ENCODE assay signal across 19 cellular contexts in genomic region chr9:14351206-14351605, GRCh38. TPM values are rescaled to one million over a fixed set of nuclear protein-coding genes. Genes with fewer than 3 reads are reported as not detected.
DNase-seq lines count a peak whose midpoint lies in the region; ATAC-seq and TF ChIP-seq lines count a peak whose summit lies in the region.
"Had no signal": no experiment of that assay in that cellular context is flagged by ENCODE, and none has a peak within 500 bp of the region (broad histone marks: within the 10 kb centered on the region; RNA-seq: fewer than 3 reads in every experiment).

No MANE protein-coding gene starts in this region.

- H3K4me1 Mint-ChIP-seq in glutamatergic neuron (ENCODE audit: low read depth, unreplicated experiment) = peaks cover 35% of the 10 kb centered on the region
- H3K4me1 Mint-ChIP-seq in nephron progenitor cell = peaks cover 62% of the 10 kb centered on the region

- no peaks in the 10 kb centered on the region for H3K36me3 ChIP-seq in vagina
- H3K36me3 ChIP-seq: HAP-1 had no signal

- H3K27me3 ChIP-seq in vagina = peaks cover 5% of the 10 kb centered on the region

- DNase-seq in NCI-H1092 (lab: John Stamatoyannopoulos, UW) (peak; percentile 43), NCI-H1092 treated with DMSO at 0.1 percent for 48 hours (lab: John Stamatoyannopoulos, UW) (no peak), glutamatergic neuron (no peak), nephron progenitor cell (no peak), vagina (ENCODE audit: extremely low spot score in 2 of 2) (no peak), ecto neural progenitor cell (ENCODE audit: low spot score) (no peak), DMS 273 (lab: John Stamatoyannopoulos, UW; ENCODE audit: unreplicated experiment) (no peak)
- DNase-seq: 8988T; activated CD8-positive, alpha-beta memory T cell treated with anti-CD3 and anti-CD28 coated beads for 24 hours; activated naive CD4-positive, alpha-beta T cell treated with Interleukin-2 at 50 U/mL for 16 hours; central memory CD4-positive, alpha-beta T cell; erythroblast; Kasumi-1; NCI-H2029 treated with DMSO at 0.1 percent for 48 hours; SHP77 treated with DMSO at 0.1 percent for 48 hours; stimulated activated CD4-positive, alpha-beta T cell treated with anti-CD3 and anti-CD28 coated beads, Interleukin-2, amount 100 ng/mL, for 24 hours had no signal

- H3K27ac ChIP-seq in vagina = peak overlapping the region; percentile 59
- H3K27ac ChIP-seq: HL-60 had no signal

- no peak for TF ChIP-seq CTCF in glutamatergic neuron (IDR thresholded peaks at IDR 0.05; ENCODE audit: partially characterized antibody, unreplicated experiment)
- no peak for TF ChIP-seq CTCF in nephron progenitor cell (IDR thresholded peaks at IDR 0.05)
- no peak for TF ChIP-seq CTCF in vagina (IDR thresholded peaks at IDR 0.05)

- ATAC-seq in HG03442 (IDR thresholded peaks at IDR 0.05; ENCODE audit: unreplicated experiment) = no peak

- H3K27ac Mint-ChIP-seq in glutamatergic neuron (ENCODE audit: unreplicated experiment) (no peak overlapping the region), nephron progenitor cell (no peak overlapping the region)

- no peaks in the 10 kb centered on the region for H3K9me3 ChIP-seq in vagina
- H3K9me3 ChIP-seq: HAP-1 had no signal

- peaks cover 52% of the 10 kb centered on the region for H3K4me1 ChIP-seq in vagina

- intact Hi-C loops in vagina (cut with DNase I) = loop anchor here (10.0 kb wide), 1 partner anchor 926 kb away; no protein-coding TSS in a partner anchor

- peak overlapping the region; percentile 23 for H3K4me3 Mint-ChIP-seq in glutamatergic neuron (ENCODE audit: unreplicated experiment)
- peak overlapping the region; percentile 9 for H3K4me3 Mint-ChIP-seq in nephron progenitor cell

- H3K27me3 Mint-ChIP-seq in glutamatergic neuron (ENCODE audit: unreplicated experiment) (peaks cover 21% of the 10 kb centered on the region), nephron progenitor cell (ENCODE audit: low read depth, poor library complexity) (peaks cover 24% of the 10 kb centered on the region)

- H3K36me3 Mint-ChIP-seq in glutamatergic neuron (ENCODE audit: unreplicated experiment) (no peaks in the 10 kb centered on the region), nephron progenitor cell (ENCODE audit: low read depth) (no peaks in the 10 kb centered on the region)

- peaks cover 3% of the 10 kb centered on the region for H3K9me3 Mint-ChIP-seq in glutamatergic neuron (ENCODE audit: unreplicated experiment)
- no peaks in the 10 kb centered on the region for H3K9me3 Mint-ChIP-seq in nephron progenitor cell

- no peak overlapping the region for H3K4me3 ChIP-seq in vagina
- H3K4me3 ChIP-seq: HAP-1 had no signal

- no peak for TF ChIP-seq POLR2A in vagina (IDR thresholded peaks at IDR 0.05)

RNA-seq across cellular contexts. Expression of gene NFIB, which starts 37.3 kb away (rescaled TPM):
- total RNA-seq in glutamatergic neuron (ENCODE audit: unreplicated experiment) (1.5 TPM), vagina (73.4 TPM)

Comparison
In these comparisons a context has a peak if more than half of its experiments do, and no peak if none do; other contexts are left out.
1. RNA of gene NFIB, which starts 37.3 kb away (total RNA-seq): 73.4 TPM in vagina (single experiment); 1.5 TPM in glutamatergic neuron (single experiment); every median in the first group is over 10 times any median in the second.